27 cellular contexts compared by ENCODE assay signal in the genomic region with DNA sequence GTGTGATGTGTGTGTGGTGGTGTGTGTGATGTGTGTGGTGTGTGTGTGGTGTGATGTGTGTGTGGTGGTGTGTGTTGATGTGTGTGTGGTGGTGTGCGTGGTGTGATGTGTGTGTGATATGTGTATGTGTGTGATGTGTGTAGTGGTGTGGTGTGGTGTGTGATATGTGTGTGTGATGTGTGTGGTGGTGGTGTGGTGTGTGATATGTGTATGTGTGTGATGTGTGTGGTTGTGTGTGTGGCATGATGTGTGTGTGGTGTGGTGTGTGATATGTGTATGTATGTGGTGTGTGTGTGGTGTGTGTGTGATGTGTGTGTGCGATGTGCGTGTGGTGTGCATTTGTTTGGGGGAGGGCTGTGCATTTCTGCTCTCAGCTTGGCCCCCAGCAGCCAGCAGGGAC.
"Had no signal": no experiment of that assay in that cellular context is flagged by ENCODE, and none has a peak within 500 bp of the region (broad histone marks: within the 10 kb centered on the region; RNA-seq: fewer than 3 reads in every experiment).

No MANE protein-coding gene starts in this region.

- DNase-seq: activated CD4-positive, alpha-beta T cell treated with anti-CD3 and anti-CD28 coated beads for 48 hours; activated CD4-positive, alpha-beta T cell treated with anti-CD3 and anti-CD28 coated beads, Interleukin-2, amount 50 U/mL, for 4 hours; activated CD4-positive, CD25-positive, alpha-beta regulatory T cell treated with anti-CD3 and anti-CD28 coated beads, Interleukin-2, amount 50 U/mL, for 72 hours; activated CD8-positive, alpha-beta memory T cell treated with anti-CD3 and anti-CD28 coated beads, Interleukin-2, amount 50 U/mL, for 48 hours; activated CD8-positive, alpha-beta T cell treated with anti-CD3 and anti-CD28 coated beads, Interleukin-2, amount 10 ng/mL, durations not matched to agents 7 days and 5 days; activated naive CD4-positive, alpha-beta T cell treated with anti-CD3 and anti-CD28 coated beads, Interleukin-2, amount 50 U/mL, for 16 hours; activated naive CD8-positive, alpha-beta T cell treated with anti-CD3 and anti-CD28 coated beads, Interleukin-2, amount 10 ng/mL, durations not matched to agents 7 days and 5 days; activated T-cell treated with anti-CD3 and anti-CD28 coated beads, Interleukin-2, amount 50 U/mL, for 1 hour; adrenal gland; anterior cingulate cortex; caudate nucleus; MV-4-11; NCI-H1092 treated with DMSO at 0.1 percent for 48 hours; NCI-H1417 treated with DMSO at 0.1 percent for 48 hours; NCI-H1694; NCI-H2029 treated with DMSO at 0.1 percent for 48 hours; NCI-H510A treated with DMSO at 0.1 percent for 48 hours; NCI-H69; Peyer's patch; Right ventricle myocardium superior; SW 1271 had no signal

- H3K9me3 ChIP-seq: adrenal gland, breast epithelium, Peyer's patch had no signal

- H3K9me3 Mint-ChIP-seq: activated naive CD8-positive, alpha-beta T cell treated with anti-CD3 and anti-CD28 coated beads, Interleukin-2, amount 10 ng/mL, durations not matched to agents 7 days and 5 days; WTC11 had no signal

- H3K4me3 ChIP-seq: adrenal gland, MG63, Peyer's patch, SJSA1 had no signal

- H3K27ac ChIP-seq: adrenal gland, breast epithelium, Peyer's patch, RWPE1, SJSA1 had no signal

- H3K36me3 Mint-ChIP-seq: activated naive CD8-positive, alpha-beta T cell treated with anti-CD3 and anti-CD28 coated beads, Interleukin-2, amount 10 ng/mL, durations not matched to agents 7 days and 5 days had no signal

- ATAC-seq: SK-N-SH treated with all-trans-retinoic acid at 6 μM for 48 hours, WTC11 had no signal

- H3K27me3 ChIP-seq: adrenal gland, Peyer's patch, SJSA1 had no signal

- H3K36me3 ChIP-seq: adrenal gland, breast epithelium, MG63, Peyer's patch, SJSA1 had no signal

- H3K4me1 ChIP-seq: adrenal gland, breast epithelium had no signal

- H3K4me3 Mint-ChIP-seq: activated CD8-positive, alpha-beta T cell treated with anti-CD3 and anti-CD28 coated beads, Interleukin-2, amount 10 ng/mL, durations not matched to agents 7 days and 5 days; activated naive CD8-positive, alpha-beta T cell treated with anti-CD3 and anti-CD28 coated beads, Interleukin-2, amount 10 ng/mL, durations not matched to agents 7 days and 5 days; WTC11 had no signal

- H3K27ac Mint-ChIP-seq: activated CD8-positive, alpha-beta T cell treated with anti-CD3 and anti-CD28 coated beads, Interleukin-2, amount 10 ng/mL, durations not matched to agents 7 days and 5 days; activated naive CD8-positive, alpha-beta T cell treated with anti-CD3 and anti-CD28 coated beads, Interleukin-2, amount 10 ng/mL, durations not matched to agents 7 days and 5 days; WTC11 had no signal
